Comparison of ENCODE assay signal across 7 cellular contexts in the genomic region with DNA sequence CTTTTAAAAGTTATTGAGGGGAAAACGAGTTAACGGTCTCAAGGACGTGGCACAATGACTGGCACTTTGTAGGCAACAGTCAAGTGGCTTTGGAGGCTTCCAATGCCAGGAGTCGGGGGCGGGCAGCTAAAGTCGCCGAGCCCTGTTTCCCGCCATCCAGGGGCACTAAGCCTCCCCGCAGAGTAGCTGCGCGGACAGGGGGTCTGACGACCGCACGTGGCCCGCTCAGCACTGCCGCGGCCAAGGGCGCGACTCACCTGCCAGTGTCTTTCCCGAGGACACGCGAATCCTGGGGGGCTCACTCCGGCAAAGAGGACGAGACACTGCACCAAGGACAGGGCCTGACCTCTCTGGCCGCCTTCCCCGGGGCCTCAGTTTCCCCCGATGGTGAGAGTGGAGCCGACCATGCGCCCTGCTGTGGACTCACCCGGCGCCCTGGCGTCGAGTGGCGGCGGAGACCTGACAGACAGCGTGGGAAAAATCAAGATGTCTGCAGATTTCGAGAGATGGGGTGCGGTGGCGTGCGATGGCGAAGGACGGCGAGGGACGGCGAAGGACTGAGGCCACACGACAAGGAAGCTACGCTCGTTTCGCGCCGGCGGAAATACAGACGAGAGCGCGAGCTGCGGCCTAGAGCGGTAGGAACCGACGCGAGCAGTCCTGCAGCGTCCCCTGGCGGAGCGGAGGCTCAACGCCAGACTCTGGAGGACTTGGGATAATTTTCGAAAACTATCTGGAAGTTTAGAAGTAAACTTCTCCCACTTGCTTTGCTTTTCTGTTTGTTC. TPM values are rescaled to one million over a fixed set of nuclear protein-coding genes. Genes with fewer than 3 reads are reported as not detected.
DNase-seq lines count a peak whose midpoint lies in the region; ATAC-seq and TF ChIP-seq lines count a peak whose summit lies in the region.

Gene SNHG17 (minus strand): TSS at position 559 of the 785 bp plus-strand sequence.

- intact Hi-C loops in mammary epithelial cell (cut with micrococcal nuclease) = loop anchor here (1.0 kb wide), 2 partner anchors 11 to 37 kb away; partner anchors contain the start of gene RALGAPB

- H2AFZ ChIP-seq in mammary epithelial cell (ENCODE audit: low read depth, low read length) (peak within 1 kb of the TSS; percentile 88), smooth muscle cell (ENCODE audit: low read depth) (peak within 1 kb of the TSS; percentile 89)

- dilution Hi-C loops in mammary epithelial cell (cut with HindIII; ENCODE audit: low sequenced_read_pairs) = no loop called here

- BruUV-seq in mammary epithelial cell (replicated peaks; lab: Mats Ljungman, UMichigan) = TSS peak; percentile 75

- peak; percentile 98 for TF ChIP-seq POLR2A in GM15510 (IDR thresholded peaks at IDR 0.05; ENCODE audit: borderline replicate concordance, extremely low read depth, insufficient read length)

- CTCF ChIA-PET in mammary epithelial cell (lab: Charles Lee; ENCODE audit: low non-redundant PET) = no interaction called here

- H4K20me1 ChIP-seq in mammary epithelial cell (ENCODE audit: insufficient read depth, low read length) (peaks cover 20% of the 10 kb centered on the region), smooth muscle cell (ENCODE audit: low read depth) (peaks cover 46% of the 10 kb centered on the region)

- peak; percentile 59 for ATAC-seq in HG03064 (IDR thresholded peaks at IDR 0.05; ENCODE audit: low read depth, unreplicated experiment)

- TF ChIP-seq CTCF in WI38 (IDR thresholded peaks at IDR 0.05; ENCODE audit: low read depth, low read length) = peak; percentile 100
- peak; percentile 100 for TF ChIP-seq CTCF in mammary epithelial cell (conservative IDR thresholded peaks at IDR 0.05 in 1 of 2, IDR thresholded peaks at IDR 0.05 in 1 of 2; ENCODE audit: extremely low read depth in 1 of 2, insufficient read depth in 1 of 2, low read depth in 1 of 2, low read length in 2 of 2)
- peak; percentile 100 for TF ChIP-seq CTCF in smooth muscle cell (IDR thresholded peaks at IDR 0.05; ENCODE audit: borderline replicate concordance, insufficient read depth, poor library complexity, severe bottlenecking)

- WGBS in mammary epithelial cell (ENCODE audit: low coverage, missing lambda C conversion rate) = 3% methylated on average over 32 of the region's 65 CpGs
- WGBS in smooth muscle cell (ENCODE audit: low lambda C conversion rate) = 2% methylated on average over 64 of the region's 65 CpGs

- H3K27me3 ChIP-seq in mammary epithelial cell (ENCODE audit: insufficient read depth, low read length) (no peaks in the 10 kb centered on the region), smooth muscle cell (ENCODE audit: low read depth) (no peaks in the 10 kb centered on the region)

- peak within 1 kb of the TSS; percentile 90 for H3K4me2 ChIP-seq in mammary epithelial cell (ENCODE audit: insufficient read depth, low read depth, low read length)
- H3K4me2 ChIP-seq in smooth muscle cell = peak within 1 kb of the TSS; percentile 97

- peak; percentile 97 for DNase-seq in NCI-H2227 (lab: John Stamatoyannopoulos, UW; ENCODE audit: unreplicated experiment)
- peak; percentile 82 for DNase-seq in mammary epithelial cell
- peak; percentile 88 for DNase-seq in iPS-NIHi7 (ENCODE audit: extremely low spot score)
- DNase-seq in smooth muscle cell (lab: John Stamatoyannopoulos, UW; ENCODE audit: unreplicated experiment) = peak; percentile 68

- H3K4me1 ChIP-seq in mammary epithelial cell (ENCODE audit: insufficient read depth, low read length) = peaks cover 21% of the 10 kb centered on the region
- peaks cover 23% of the 10 kb centered on the region for H3K4me1 ChIP-seq in smooth muscle cell (ENCODE audit: low read depth)

- H3K4me3 ChIP-seq in WI38 (ENCODE audit: low read depth, low read length) (peak within 1 kb of the TSS; percentile 91), mammary epithelial cell (replicated peaks in 1 of 3; ENCODE audit: insufficient read depth in 1 of 3, low read depth in 2 of 3, low read length in 3 of 3) (peak within 1 kb of the TSS; percentile 66 to 95 (median 79)), smooth muscle cell (peak within 1 kb of the TSS; percentile 66)

- in situ Hi-C loops in mammary epithelial cell (cut with MboI; ENCODE audit: low sequenced_read_pairs in 2 of 2) = no loop called here

- H3K27ac ChIP-seq in mammary epithelial cell (ENCODE audit: insufficient read depth, low read depth, low read length) = peak within 1 kb of the TSS; percentile 82
- peak within 1 kb of the TSS; percentile 63 for H3K27ac ChIP-seq in smooth muscle cell (ENCODE audit: low read depth)

- H3K79me2 ChIP-seq in mammary epithelial cell (ENCODE audit: insufficient read depth, low read length) (peaks cover 49% of the 10 kb centered on the region), smooth muscle cell (ENCODE audit: low read depth) (peaks cover 52% of the 10 kb centered on the region)

- H3K9ac ChIP-seq in mammary epithelial cell (ENCODE audit: insufficient read depth, low read length) (peak within 1 kb of the TSS; percentile 95), smooth muscle cell (ENCODE audit: low read depth) (peak within 1 kb of the TSS; percentile 68)

- H3K36me3 ChIP-seq in mammary epithelial cell (ENCODE audit: insufficient read depth, low read length) (peaks cover 30% of the 10 kb centered on the region), smooth muscle cell (ENCODE audit: low read depth) (peaks cover 11% of the 10 kb centered on the region)

- H3K9me3 ChIP-seq in mammary epithelial cell (replicated peaks; ENCODE audit: insufficient read depth, low read length) = no peaks in the 10 kb centered on the region
- H3K9me3 ChIP-seq in smooth muscle cell (replicated peaks; ENCODE audit: low read depth) = no peaks in the 10 kb centered on the region

- H3F3A ChIP-seq in smooth muscle cell (ENCODE audit: low read depth) = no peaks in the 10 kb centered on the region

RNA-seq across cellular contexts. Expression of gene SNHG17, which starts in this region (rescaled TPM):
- total RNA-seq in mammary epithelial cell (100 to 1,000 TPM in 1 of 2 donors, 1 to 10 TPM in 1; 8.0 to 109 TPM), smooth muscle cell (5.5 and 6.7 TPM in 2 replicates)
- polyA plus RNA-seq in mammary epithelial cell (28.6 TPM), smooth muscle cell (19.6 and 26.4 TPM in 2 replicates)
- 37.7 TPM for polyA minus RNA-seq in mammary epithelial cell

Comparison
In these comparisons a context has a peak if more than half of its experiments do, and no peak if none do; other contexts are left out.
1. Peak in every context shown above with its lines: DNase-seq, ATAC-seq, H3K4me3 ChIP-seq and H3K27ac ChIP-seq.